8 cellular contexts compared by ENCODE assay signal in genomic region chr9:34546834-34547827, GRCh38.
DNase-seq lines count a peak whose midpoint lies in the region; ATAC-seq and TF ChIP-seq lines count a peak whose summit lies in the region.

No MANE protein-coding gene starts in this region.

- DNase-seq in NCI-H2171 treated with DMSO at 0.1 percent for 48 hours (lab: John Stamatoyannopoulos, UW) (peak; percentile 3), NCI-H2171 (lab: John Stamatoyannopoulos, UW) (no peak), NCI-H2196 (lab: John Stamatoyannopoulos, UW; ENCODE audit: unreplicated experiment) (peak; percentile 61), epithelial cell of esophagus (ENCODE audit: low read depth) (peak; percentile 76), middle frontal gyrus (ENCODE audit: extremely low spot score, low spot score) (peak; percentile 12)
- peak; percentile 25 to 26 for DNase-seq in activated CD4-positive, alpha-beta T cell treated with anti-CD3 and anti-CD28 coated beads, Interleukin-2, amount 50 U/mL, for 4 hours
- DNase-seq in stimulated activated naive CD4-positive, alpha-beta T cell treated with Interleukin-2 at 50 U/mL for 16 hours (lab: John Stamatoyannopoulos, UW), result peak; percentile 31

- no peak overlapping the region for H3K4me3 ChIP-seq in epithelial cell of esophagus (ENCODE audit: low read length)

- ATAC-seq in HG03039 (IDR thresholded peaks at IDR 0.05; ENCODE audit: unreplicated experiment), result no peak

- TF ChIP-seq CTCF in epithelial cell of esophagus (IDR thresholded peaks at IDR 0.05; ENCODE audit: insufficient read depth, low read depth, low read length, missing control alignments), result peak; percentile 71
